ENCODE assay signal across 15 cellular contexts in genomic region chr7:90250601-90251303, GRCh38. TPM values are rescaled to one million over a fixed set of nuclear protein-coding genes. Genes with fewer than 3 reads are reported as not detected.
A peak's percentile ranks its signal among the peaks of the same experiment; 100 is the strongest.
DNase-seq lines count a peak whose midpoint lies in the region; ATAC-seq and TF ChIP-seq lines count a peak whose summit lies in the region.
"Had no signal": no experiment of that assay in that cellular context is flagged by ENCODE, and none has a peak within 500 bp of the region (broad histone marks: within the 10 kb centered on the region; RNA-seq: fewer than 3 reads in every experiment).

No MANE protein-coding gene starts in this region.

- H3K27me3 ChIP-seq in right cardiac atrium (ENCODE audit: control insufficient read depth, insufficient read depth): no peaks in the 10 kb centered on the region
- no peaks in the 10 kb centered on the region for H3K27me3 ChIP-seq in breast epithelium
- peaks cover 0 to 17% of the 10 kb centered on the region in 2 donors for H3K27me3 ChIP-seq in left lung
- no peaks in the 10 kb centered on the region for H3K27me3 ChIP-seq in upper lobe of right lung
- H3K27me3 ChIP-seq: Peyer's patch had no signal

- H3K9me3 Mint-ChIP-seq in activated CD8-positive, alpha-beta memory T cell treated with anti-CD3 and anti-CD28 coated beads, Interleukin-2, amount 10 ng/mL, durations not matched to agents 7 days and 5 days (ENCODE audit: low read depth): no peaks in the 10 kb centered on the region
- H3K9me3 Mint-ChIP-seq in glutamatergic neuron (ENCODE audit: unreplicated experiment): peaks cover 2% of the 10 kb centered on the region
- H3K9me3 Mint-ChIP-seq: activated CD4-positive, alpha-beta memory T cell treated with anti-CD3 and anti-CD28 coated beads, Interleukin-2, amount 10 ng/mL, durations not matched to agents 7 days and 5 days had no signal

- H3K4me1 ChIP-seq in right cardiac atrium (ENCODE audit: control insufficient read depth, insufficient read depth, low read length) (peaks cover 2% of the 10 kb centered on the region), breast epithelium (no peaks in the 10 kb centered on the region), left lung (peaks cover 0 to 2% of the 10 kb centered on the region in 2 donors), upper lobe of right lung (peaks cover 4% of the 10 kb centered on the region)

- H3K4me1 Mint-ChIP-seq in activated CD8-positive, alpha-beta memory T cell treated with anti-CD3 and anti-CD28 coated beads, Interleukin-2, amount 10 ng/mL, durations not matched to agents 7 days and 5 days: peaks cover 3% of the 10 kb centered on the region
- no peaks in the 10 kb centered on the region for H3K4me1 Mint-ChIP-seq in glutamatergic neuron (ENCODE audit: low read depth, unreplicated experiment)

- no peak for TF ChIP-seq CTCF in breast epithelium (IDR thresholded peaks at IDR 0.05)
- TF ChIP-seq CTCF in left lung (IDR thresholded peaks at IDR 0.05): no peak
- TF ChIP-seq CTCF in upper lobe of right lung (IDR thresholded peaks at IDR 0.05): no peak
- TF ChIP-seq CTCF in glutamatergic neuron (IDR thresholded peaks at IDR 0.05; ENCODE audit: partially characterized antibody, unreplicated experiment): no peak

- H3K9me3 ChIP-seq in right cardiac atrium (ENCODE audit: control insufficient read depth, low read length): no peaks in the 10 kb centered on the region
- no peaks in the 10 kb centered on the region for H3K9me3 ChIP-seq in breast epithelium
- H3K9me3 ChIP-seq in left lung: no peaks in the 10 kb centered on the region
- no peaks in the 10 kb centered on the region for H3K9me3 ChIP-seq in upper lobe of right lung
- H3K9me3 ChIP-seq: Peyer's patch had no signal

- H3K4me3 ChIP-seq in right cardiac atrium (ENCODE audit: low read length) (no peak overlapping the region), breast epithelium (no peak overlapping the region), left lung (no peak overlapping the region), upper lobe of right lung (no peak overlapping the region)
- H3K4me3 ChIP-seq: Peyer's patch had no signal

- intact Hi-C loops in right cardiac atrium (cut with DNase I): loop anchor here in 1 of 4 donors (10.0 kb wide), 1 partner anchor 174 kb away; no protein-coding TSS in a partner anchor
- intact Hi-C loops in Right ventricle myocardium inferior (cut with DNase I): loop anchor here (5.0 kb wide), 1 partner anchor 38 kb away; the partner anchor contains the start of gene STEAP2
- intact Hi-C loops in breast epithelium (cut with DNase I; ENCODE audit: low total_unique reads): no loop called here
- intact Hi-C loops in left lung (cut with DNase I): no loop called here
- intact Hi-C loops in upper lobe of right lung (cut with DNase I): no loop called here

- ATAC-seq in right cardiac atrium: peak; percentile 16 to 50
- no peak for ATAC-seq in Right ventricle myocardium inferior
- peak; percentile 46 for ATAC-seq in left lung
- no peak for ATAC-seq in upper lobe of right lung
- no peak for ATAC-seq in activated CD8-positive, alpha-beta memory T cell treated with anti-CD3 and anti-CD28 coated beads, Interleukin-2, amount 10 ng/mL, durations not matched to agents 7 days and 5 days
- ATAC-seq in GM21717 (IDR thresholded peaks at IDR 0.05; ENCODE audit: unreplicated experiment): no peak
- ATAC-seq: esophagus mucosa had no signal

- no peak overlapping the region for H3K27ac Mint-ChIP-seq in activated CD8-positive, alpha-beta memory T cell treated with anti-CD3 and anti-CD28 coated beads, Interleukin-2, amount 10 ng/mL, durations not matched to agents 7 days and 5 days
- no peak overlapping the region for H3K27ac Mint-ChIP-seq in glutamatergic neuron (ENCODE audit: unreplicated experiment)
- H3K27ac Mint-ChIP-seq: activated CD4-positive, alpha-beta memory T cell treated with anti-CD3 and anti-CD28 coated beads, Interleukin-2, amount 10 ng/mL, durations not matched to agents 7 days and 5 days had no signal

- DNase-seq in right cardiac atrium (no peak), Right ventricle myocardium inferior (ENCODE audit: missing footprints) (no peak), breast epithelium (ENCODE audit: low spot score in 2 of 2) (no peak), left lung (no peak), upper lobe of right lung (no peak), glutamatergic neuron (no peak)
- no peak for DNase-seq in activated CD8-positive, alpha-beta memory T cell treated with anti-CD3 and anti-CD28 coated beads, Interleukin-2, amount 10 ng/mL, durations not matched to agents 7 days and 5 days
- DNase-seq: activated CD4-positive, alpha-beta memory T cell treated with anti-CD3 and anti-CD28 coated beads, Interleukin-2, amount 10 ng/mL, durations not matched to agents 7 days and 5 days; caudate nucleus; DMS 273 treated with DMSO at 0.1 percent for 48 hours; NCI-H1092 treated with DMSO at 0.1 percent for 48 hours; Peyer's patch had no signal

- H3K36me3 ChIP-seq in breast epithelium (no peaks in the 10 kb centered on the region), left lung (no peaks in the 10 kb centered on the region), upper lobe of right lung (no peaks in the 10 kb centered on the region)
- H3K36me3 ChIP-seq: Peyer's patch had no signal

- H3K27ac ChIP-seq in right cardiac atrium (ENCODE audit: low read length): no peak overlapping the region
- peak overlapping the region; percentile 52 to 78 for H3K27ac ChIP-seq in breast epithelium
- peak overlapping the region in 1 of 2 donors; percentile 76 for H3K27ac ChIP-seq in left lung
- peak overlapping the region; percentile 55 for H3K27ac ChIP-seq in upper lobe of right lung

- H3K27me3 Mint-ChIP-seq in activated CD8-positive, alpha-beta memory T cell treated with anti-CD3 and anti-CD28 coated beads, Interleukin-2, amount 10 ng/mL, durations not matched to agents 7 days and 5 days: peaks cover 41% of the 10 kb centered on the region
- peaks cover 4% of the 10 kb centered on the region for H3K27me3 Mint-ChIP-seq in glutamatergic neuron (ENCODE audit: unreplicated experiment)

- H3K4me3 Mint-ChIP-seq in activated CD8-positive, alpha-beta memory T cell treated with anti-CD3 and anti-CD28 coated beads, Interleukin-2, amount 10 ng/mL, durations not matched to agents 7 days and 5 days: no peak overlapping the region
- H3K4me3 Mint-ChIP-seq in glutamatergic neuron (ENCODE audit: unreplicated experiment): no peak overlapping the region
- H3K4me3 Mint-ChIP-seq: activated CD4-positive, alpha-beta memory T cell treated with anti-CD3 and anti-CD28 coated beads, Interleukin-2, amount 10 ng/mL, durations not matched to agents 7 days and 5 days; neural crest cell had no signal

- CTCF ChIA-PET in activated CD8-positive, alpha-beta memory T cell treated with anti-CD3 and anti-CD28 coated beads, Interleukin-2, amount 10 ng/mL, durations not matched to agents 7 days and 5 days (lab: Charles Lee): no interaction called here

- no peaks in the 10 kb centered on the region for H3K36me3 Mint-ChIP-seq in activated CD8-positive, alpha-beta memory T cell treated with anti-CD3 and anti-CD28 coated beads, Interleukin-2, amount 10 ng/mL, durations not matched to agents 7 days and 5 days
- no peaks in the 10 kb centered on the region for H3K36me3 Mint-ChIP-seq in glutamatergic neuron (ENCODE audit: unreplicated experiment)

- WGBS in right cardiac atrium: 53% methylated on average over 3 of the region's 3 CpGs

- TF ChIP-seq POLR2A in breast epithelium (IDR thresholded peaks at IDR 0.05): no peak

RNA-seq across cellular contexts. Expression of gene CFAP69, which starts 5.8 kb away (rescaled TPM):
- total RNA-seq in right cardiac atrium (1 to 10 TPM; 3.5 to 7.4 (median 4.5) TPM), Right ventricle myocardium inferior (1.6 TPM), breast epithelium (10 to 100 TPM; 13.0 to 45.2 (median 21.8) TPM), left lung (1 to 10 TPM; 4.5 to 5.0 TPM), upper lobe of right lung (3.0 TPM), glutamatergic neuron (ENCODE audit: unreplicated experiment) (0.71 TPM)
- 2.3 TPM for polyA plus RNA-seq in right cardiac atrium
- under 1 TPM in 1 of 2 experiments, not detected in 1; 0.42 TPM for total RNA-seq in activated CD8-positive, alpha-beta memory T cell treated with anti-CD3 and anti-CD28 coated beads, Interleukin-2, amount 10 ng/mL, durations not matched to agents 7 days and 5 days
- total RNA-seq: activated CD4-positive, alpha-beta memory T cell treated with anti-CD3 and anti-CD28 coated beads, Interleukin-2, amount 10 ng/mL, durations not matched to agents 7 days and 5 days had no signal

RNA-seq across cellular contexts. Expression of gene STEAP2, which starts 39.2 kb away (rescaled TPM):
- 10 to 100 TPM; 29.9 to 46.3 (median 42.5) TPM for total RNA-seq in right cardiac atrium
- 16.7 TPM for polyA plus RNA-seq in right cardiac atrium
- 10.8 TPM for total RNA-seq in Right ventricle myocardium inferior
- total RNA-seq in breast epithelium: 10 to 100 TPM; 14.4 to 81.9 (median 22.1) TPM
- total RNA-seq in left lung: 10 to 100 TPM; 22.9 to 24.6 TPM
- 11.5 TPM for total RNA-seq in upper lobe of right lung
- not detected for total RNA-seq in activated CD8-positive, alpha-beta memory T cell treated with anti-CD3 and anti-CD28 coated beads, Interleukin-2, amount 10 ng/mL, durations not matched to agents 7 days and 5 days
- total RNA-seq in glutamatergic neuron (ENCODE audit: unreplicated experiment): 0.59 TPM

Comparison
In these comparisons a context has a peak if more than half of its experiments do, and no peak if none do; other contexts are left out.
1. ATAC-seq: peak in right cardiac atrium (2 of 2) and left lung (single experiment); none in Right ventricle myocardium inferior (single experiment), upper lobe of right lung (single experiment), activated CD8-positive, alpha-beta memory T cell treated with anti-CD3 and anti-CD28 coated beads, Interleukin-2, amount 10 ng/mL, durations not matched to agents 7 days and 5 days (single experiment) and GM21717 (single experiment).